2 cellular contexts compared by ENCODE assay signal in the genomic region with DNA sequence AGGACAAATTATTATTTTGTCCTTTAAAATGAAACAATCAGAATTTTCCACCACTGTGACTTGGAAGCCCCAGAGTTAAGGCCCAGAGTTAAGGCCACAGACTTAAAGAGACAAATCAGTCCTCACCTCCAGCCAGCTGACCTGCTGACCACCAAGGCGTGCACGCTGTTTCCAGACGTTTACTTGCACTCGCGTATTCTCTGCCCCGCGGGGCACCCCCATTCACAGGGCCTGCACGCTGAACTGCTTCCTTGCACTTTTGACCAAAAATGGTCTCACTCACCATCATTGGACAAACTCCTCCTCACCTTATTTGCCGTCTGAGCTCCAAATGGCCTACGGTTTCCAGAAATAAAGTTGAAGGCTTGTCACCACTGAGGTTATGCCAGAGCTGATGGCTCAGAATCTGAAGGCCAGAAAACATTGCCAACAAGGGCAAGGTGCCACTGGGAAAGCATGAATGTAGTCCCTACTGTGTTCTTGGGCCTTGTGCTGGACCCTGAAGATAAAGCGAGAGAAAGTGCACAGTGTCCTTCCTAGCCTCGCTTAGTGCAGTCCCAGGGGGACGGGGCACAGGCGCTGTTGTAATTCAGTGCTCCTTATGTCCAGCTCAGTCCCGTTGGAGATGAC.
TF ChIP-seq lines count a peak whose summit lies in the region.

No MANE protein-coding gene starts in this region.

TF ChIP-seq in IMR-90, 13 proteins besides CTCF, POLR2A, EP300 and RAD21:
- no peak for TF ChIP-seq FOS (IDR thresholded peaks at IDR 0.05; ENCODE audit: low read depth, low read length)

TF ChIP-seq in H1, 55 proteins besides CTCF, POLR2A, EP300 and RAD21:
- TF ChIP-seq CBX8 (IDR thresholded peaks at IDR 0.05; ENCODE audit: borderline replicate concordance, low read depth, low read length): no peak
- TF ChIP-seq TBP (IDR thresholded peaks at IDR 0.05; ENCODE audit: low read depth, low read length): no peak
- no peak for TF ChIP-seq SIRT6 (IDR thresholded peaks at IDR 0.05; ENCODE audit: low read length)
- no peak for TF ChIP-seq TEAD4 (IDR thresholded peaks at IDR 0.05; ENCODE audit: low read depth, low read length)
- TF ChIP-seq MAX (IDR thresholded peaks at IDR 0.05): no peak
- TF ChIP-seq BACH1 (IDR thresholded peaks at IDR 0.05; ENCODE audit: low read length): no peak
